ENCODE assay signal across 21 cellular contexts in genomic region chr6:88248709-88249321, GRCh38.
DNase-seq lines count a peak whose midpoint lies in the region; ATAC-seq, FAIRE-seq and TF ChIP-seq lines count a peak whose summit lies in the region.
"Had no signal": no experiment of that assay in that cellular context is flagged by ENCODE, and none has a peak within 500 bp of the region (broad histone marks: within the 10 kb centered on the region; RNA-seq: fewer than 3 reads in every experiment).

No MANE protein-coding gene starts in this region.

- no peaks in the 10 kb centered on the region for H3K4me1 Mint-ChIP-seq in naive thymus-derived CD4-positive, alpha-beta T cell
- H3K4me1 Mint-ChIP-seq: IgD-negative memory B cell, T-helper 17 cell had no signal

- H3K27me3 Mint-ChIP-seq in naive thymus-derived CD4-positive, alpha-beta T cell, result peaks cover 0 to 29% (median 20%) of the 10 kb centered on the region in 5 donors

- peaks cover 0 to 5% (median 2%) of the 10 kb centered on the region in 11 donors for H3K9me3 Mint-ChIP-seq in naive thymus-derived CD4-positive, alpha-beta T cell
- H3K9me3 Mint-ChIP-seq: CD8-positive, alpha-beta T cell had no signal

- H3K27me3 ChIP-seq in PC-3 (ENCODE audit: low read length), result peaks cover 7% of the 10 kb centered on the region; the same call in 1 of the 2 replicates
- H3K27me3 ChIP-seq in K562 (ENCODE audit: control insufficient read depth in 2 of 2, insufficient read depth in 2 of 2, low read length in 2 of 2), result no peaks in the 10 kb centered on the region
- no peaks in the 10 kb centered on the region for H3K27me3 ChIP-seq in naive thymus-derived CD4-positive, alpha-beta T cell (ENCODE audit: control insufficient read depth in 2 of 2, insufficient read depth in 2 of 2, low read length in 2 of 2)
- H3K27me3 ChIP-seq in vagina, result no peaks in the 10 kb centered on the region
- H3K27me3 ChIP-seq: BLaER1 treated with 17β-estradiol and CSF1 and Interleukin-3, amounts not matched to agents 10 nM and 100 nM had no signal

- no peak for TF ChIP-seq RAD21 in K562 (CRISPR knock-in tag; conservative IDR thresholded peaks at IDR 0.05 in 1 of 2, IDR thresholded peaks at IDR 0.05 in 1 of 2)

- 0 out of 2 replicates have a peak, but pooled peaks have one; percentile 19 for TF ChIP-seq EP300 in K562 (IDR thresholded peaks at IDR 0.05; ENCODE audit: low read length)

- H3K27ac ChIP-seq in PC-3 (ENCODE audit: low read length) (no peak overlapping the region), K562 (ENCODE audit: extremely low read depth, low read depth, low read length) (no peak overlapping the region), vagina (no peak overlapping the region)
- no peak overlapping the region for H3K27ac ChIP-seq in naive thymus-derived CD4-positive, alpha-beta T cell (ENCODE audit: low read depth, low read length)
- H3K27ac ChIP-seq: BLaER1 treated with 17β-estradiol and CSF1 and Interleukin-3, amounts not matched to agents 10 nM and 100 nM had no signal

- no peaks in the 10 kb centered on the region for H3F3A ChIP-seq in PC-3 (ENCODE audit: low read length, unreplicated experiment)

- H3K9me3 ChIP-seq in PC-3 (ENCODE audit: low read length) (no peaks in the 10 kb centered on the region), K562 (replicated peaks; ENCODE audit: control insufficient read depth, insufficient read depth, low read depth, low read length) (no peaks in the 10 kb centered on the region), vagina (no peaks in the 10 kb centered on the region)
- H3K9me3 ChIP-seq in naive thymus-derived CD4-positive, alpha-beta T cell (ENCODE audit: control insufficient read depth in 2 of 3, low read length in 3 of 3), result no peaks in the 10 kb centered on the region

- intact Hi-C loops in PC-3 (cut with micrococcal nuclease) (no loop called here), K562 (cut with micrococcal nuclease) (no loop called here), posterior vena cava (cut with DNase I) (no loop called here), vagina (cut with DNase I) (no loop called here)
- intact Hi-C loops in naive thymus-derived CD4-positive, alpha-beta T cell (cut with micrococcal nuclease), result no loop called here

- DNase-seq in D721Med (ENCODE audit: insufficient read length, low spot score) (no peak), PC-3 (peak; percentile 1), K562 (ENCODE audit: extremely low read depth in 1 of 4, low spot score in 3 of 4) (peak in 2 of 4 experiments; percentile 13 to 18), SHP77 treated with DMSO at 0.1 percent for 48 hours (lab: John Stamatoyannopoulos, UW) (no peak), posterior vena cava (ENCODE audit: low spot score) (no peak), vagina (ENCODE audit: extremely low spot score in 2 of 2) (no peak)
- DNase-seq in naive thymus-derived CD4-positive, alpha-beta T cell, result no peak
- DNase-seq: CD8-positive, alpha-beta T cell; DMS53; GDM1; GOT3; Karpas-422; NCI-H1694; NCI-H2081 treated with DMSO at 0.1 percent for 48 hours; Right ventricle myocardium superior; T-helper 17 cell had no signal

- ATAC-seq in HG02610 (IDR thresholded peaks at IDR 0.05; ENCODE audit: unreplicated experiment), result peak; percentile 48
- no peak for ATAC-seq in PC-3
- ATAC-seq in K562, result peak; percentile 49
- ATAC-seq in naive thymus-derived CD4-positive, alpha-beta T cell, result no peak
- ATAC-seq: CD8-positive, alpha-beta T cell; HCT116; T-helper 17 cell had no signal

- no peak overlapping the region for H3K4me3 ChIP-seq in PC-3 (ENCODE audit: low read length)
- H3K4me3 ChIP-seq in K562, result no peak overlapping the region
- no peak overlapping the region for H3K4me3 ChIP-seq in naive thymus-derived CD4-positive, alpha-beta T cell (ENCODE audit: low read length)
- no peak overlapping the region for H3K4me3 ChIP-seq in vagina
- H3K4me3 ChIP-seq: BLaER1 treated with 17β-estradiol and CSF1 and Interleukin-3, amounts not matched to agents 10 nM and 100 nM had no signal

- H3K9me2 ChIP-seq in PC-3 (replicated peaks; ENCODE audit: low read length), result no peaks in the 10 kb centered on the region

- peak; percentile 71 for FAIRE-seq in D721Med (lab: Jason Lieb, UNC)
- FAIRE-seq in K562 (lab: Jason Lieb, UNC), result peak; percentile 74
- FAIRE-seq: HTR-8/SVneo had no signal

- no peaks in the 10 kb centered on the region for H4K20me1 ChIP-seq in PC-3 (ENCODE audit: low read length)
- no peaks in the 10 kb centered on the region for H4K20me1 ChIP-seq in K562 (replicated peaks; ENCODE audit: control insufficient read depth, insufficient read depth, low read length)
- H4K20me1 ChIP-seq: BLaER1 treated with 17β-estradiol and CSF1 and Interleukin-3, amounts not matched to agents 10 nM and 100 nM had no signal

- no peaks in the 10 kb centered on the region for H3K79me2 ChIP-seq in PC-3 (ENCODE audit: low read length)
- no peaks in the 10 kb centered on the region for H3K79me2 ChIP-seq in K562 (ENCODE audit: control insufficient read depth, insufficient read depth, low read length)

- H3K9ac ChIP-seq in PC-3 (ENCODE audit: low read length) (no peak overlapping the region), K562 (ENCODE audit: insufficient read depth in 1 of 2, low read depth in 2 of 2, low read length in 2 of 2) (no peak overlapping the region)
- H3K9ac ChIP-seq: BLaER1 treated with 17β-estradiol and CSF1 and Interleukin-3, amounts not matched to agents 10 nM and 100 nM had no signal

- H3K9me1 ChIP-seq in K562 (ENCODE audit: control insufficient read depth, insufficient read depth, low read length), result no peaks in the 10 kb centered on the region

- 13% methylated on average over 4 of the region's 4 CpGs for WGBS in K562 (ENCODE audit: insufficient coverage, low coverage, missing lambda C conversion rate)

- no peaks in the 10 kb centered on the region for H3K36me3 Mint-ChIP-seq in naive thymus-derived CD4-positive, alpha-beta T cell
- H3K36me3 Mint-ChIP-seq: CD8-positive, alpha-beta T cell; IgD-negative memory B cell had no signal

- H3K4me3 Mint-ChIP-seq in naive thymus-derived CD4-positive, alpha-beta T cell, result no peak overlapping the region
- H3K4me3 Mint-ChIP-seq: CD8-positive, alpha-beta T cell; IgD-negative memory B cell; T-helper 17 cell had no signal

- no peak overlapping the region for H3K27ac Mint-ChIP-seq in naive thymus-derived CD4-positive, alpha-beta T cell
- H3K27ac Mint-ChIP-seq: CD8-positive, alpha-beta T cell; IgD-negative memory B cell; T-helper 17 cell had no signal

- no peak overlapping the region for H2AFZ ChIP-seq in PC-3 (ENCODE audit: low read length)
- H2AFZ ChIP-seq in K562 (ENCODE audit: low read depth, low read length), result no peak overlapping the region

- CTCF ChIA-PET in PC-3 (lab: Charles Lee) (no interaction called here), K562 (lab: Yijun Ruan, JAX; ENCODE audit: low intra/inter-chr PET ratio) (no interaction called here)
- CTCF ChIA-PET in naive thymus-derived CD4-positive, alpha-beta T cell (lab: Charles Lee), result no interaction called here

- H3K36me3 ChIP-seq in PC-3 (ENCODE audit: low read depth, low read length), result no peaks in the 10 kb centered on the region
- no peaks in the 10 kb centered on the region for H3K36me3 ChIP-seq in K562 (ENCODE audit: control insufficient read depth, insufficient read depth, low read length)
- H3K36me3 ChIP-seq in naive thymus-derived CD4-positive, alpha-beta T cell (ENCODE audit: control insufficient read depth in 2 of 3, insufficient read depth in 3 of 3, low read length in 3 of 3), result no peaks in the 10 kb centered on the region
- no peaks in the 10 kb centered on the region for H3K36me3 ChIP-seq in vagina
- H3K36me3 ChIP-seq: BLaER1 treated with 17β-estradiol and CSF1 and Interleukin-3, amounts not matched to agents 10 nM and 100 nM had no signal

- in situ Hi-C loops in K562 (cut with MboI), result no loop called here

- BruUV-seq in PC-3 (replicated peaks; lab: Mats Ljungman, UMichigan) (no TSS peak), K562 (replicated peaks; lab: Mats Ljungman, UMichigan) (no TSS peak)

- TF ChIP-seq CTCF in D721Med (IDR thresholded peaks at IDR 0.05; ENCODE audit: insufficient read depth, missing control alignments) (no peak), PC-3 (conservative IDR thresholded peaks at IDR 0.05; ENCODE audit: low read depth, low read length) (no peak), K562 (IDR thresholded peaks at IDR 0.05 in 2 of 3, conservative IDR thresholded peaks at IDR 0.05 in 1 of 3; ENCODE audit: insufficient read depth in 2 of 3, low read depth in 1 of 3, low read length in 3 of 3) (no peak), vagina (IDR thresholded peaks at IDR 0.05) (no peak)

- TF ChIP-seq POLR2A in K562 (conservative IDR thresholded peaks at IDR 0.05), result no peak
- no peak for TF ChIP-seq POLR2A in vagina (IDR thresholded peaks at IDR 0.05)

- no peak overlapping the region for H3K4me2 ChIP-seq in PC-3 (ENCODE audit: low read length)
- no peak overlapping the region for H3K4me2 ChIP-seq in K562 (ENCODE audit: insufficient read depth, low read length)
- H3K4me2 ChIP-seq: BLaER1 treated with 17β-estradiol and CSF1 and Interleukin-3, amounts not matched to agents 10 nM and 100 nM had no signal

- POLR2A ChIA-PET in PC-3 (lab: Charles Lee; ENCODE audit: unreplicated experiment) (no interaction called here), K562 (lab: Yijun Ruan, JAX) (no interaction called here)
- POLR2A ChIA-PET in naive thymus-derived CD4-positive, alpha-beta T cell (lab: Charles Lee), result no interaction called here

- H3K4me1 ChIP-seq in PC-3 (ENCODE audit: insufficient read depth, low read length) (no peaks in the 10 kb centered on the region), K562 (replicated peaks in 1 of 2; ENCODE audit: control insufficient read depth in 2 of 2, insufficient read depth in 2 of 2, low read length in 2 of 2) (peaks cover 0 to 13% of the 10 kb centered on the region in 2 experiments; a peak in 3 of 5 replicates), vagina (no peaks in the 10 kb centered on the region)
- no peaks in the 10 kb centered on the region for H3K4me1 ChIP-seq in naive thymus-derived CD4-positive, alpha-beta T cell (ENCODE audit: control insufficient read depth in 2 of 2, insufficient read depth in 2 of 2, low read length in 2 of 2)
- H3K4me1 ChIP-seq: BLaER1 treated with 17β-estradiol and CSF1 and Interleukin-3, amounts not matched to agents 10 nM and 100 nM had no signal

TF ChIP-seq in K562, 482 proteins besides CTCF, POLR2A, EP300 and RAD21 (continues in another document):
- TF ChIP-seq TAL1 (IDR thresholded peaks at IDR 0.05) (peak; percentile 29; the same call in 1 of the 2 replicates), POLR2AphosphoS5 (IDR thresholded peaks at IDR 0.05; ENCODE audit: control insufficient read depth, insufficient read depth, low read depth, low read length) (no peak), CEBPG (CRISPR knock-in tag; IDR thresholded peaks at IDR 0.05) (no peak), CEBPG (tag; conservative IDR thresholded peaks at IDR 0.05 in 1 of 2, IDR thresholded peaks at IDR 0.05 in 1 of 2) (peak; percentile 37 to 66; a peak in 3 of 4 replicates), ZNF282 (CRISPR knock-in tag; IDR thresholded peaks at IDR 0.05) (no peak), MAZ (CRISPR knock-in tag; conservative IDR thresholded peaks at IDR 0.05 in 1 of 2, IDR thresholded peaks at IDR 0.05 in 1 of 2) (no peak), PTTG1 (tag; IDR thresholded peaks at IDR 0.05; ENCODE audit: low read depth) (no peak), POU5F1 (IDR thresholded peaks at IDR 0.05; ENCODE audit: borderline replicate concordance, low read depth, low read length, partially characterized antibody) (no peak)

Comparison
In these comparisons a context has a peak if more than half of its experiments do, and no peak if none do; other contexts are left out.
1. ATAC-seq: peak in HG02610 (single experiment) and K562 (single experiment); none in PC-3 (single experiment) and naive thymus-derived CD4-positive, alpha-beta T cell (single experiment).